In genomic region chr7:140604760-140605159, GRCh38 we compare ENCODE assay signal across 25 cellular contexts. TPM values are rescaled to one million over a fixed set of nuclear protein-coding genes. Genes with fewer than 3 reads are reported as not detected.
DNase-seq lines count a peak whose midpoint lies in the region; ATAC-seq and TF ChIP-seq lines count a peak whose summit lies in the region.
"Had no signal": no experiment of that assay in that cellular context is flagged by ENCODE, and none has a peak within 500 bp of the region (broad histone marks: within the 10 kb centered on the region; RNA-seq: fewer than 3 reads in every experiment).

No MANE protein-coding gene starts in this region.

- no peaks in the 10 kb centered on the region for H3K9me3 ChIP-seq in SJSA1 (replicated peaks)
- H3K9me3 ChIP-seq: BLaER1, heart left ventricle, vagina had no signal

- peaks cover 55% of the 10 kb centered on the region for H3K4me1 ChIP-seq in SJSA1 (replicated peaks)
- H3K4me1 ChIP-seq: BLaER1 had no signal

- DNase-seq in EH (ENCODE audit: low read depth), result peak; percentile 64
- peak; percentile 80 to 93 for DNase-seq in SJSA1 (ENCODE audit: low read depth in 1 of 2, low spot score in 2 of 2)
- DNase-seq in fibroblast of the aortic adventitia (ENCODE audit: low read depth), result peak; percentile 33
- peak; percentile 78 for DNase-seq in renal cortical epithelial cell (ENCODE audit: low read depth)
- DNase-seq in 8988T, result no peak
- DNase-seq in WTC11 (ENCODE audit: low spot score), result no peak
- DNase-seq: activated CD4-positive, alpha-beta T cell treated with anti-CD3 and anti-CD28 coated beads, Interleukin-2, amount 10 ng/mL, durations not matched to agents 24 days and 14 days; activated naive CD4-positive, alpha-beta T cell treated with anti-CD3 and anti-CD28 coated beads, Interleukin-2, amount 50 U/mL, for 16 hours; activated T-cell treated with anti-CD3 and anti-CD28 coated beads for 4 hours; DMS 273 treated with DMSO at 0.1 percent for 48 hours; effector CD4-positive, alpha-beta T cell; heart left ventricle; Kasumi-1; kidney; NCI-H1436 treated with DMSO at 0.1 percent for 48 hours; NCI-H226; posterior cingulate gyrus; SIG-M5; stimulated activated naive CD8-positive, alpha-beta T cell treated with anti-CD3 and anti-CD28 coated beads, Interleukin-15, amount 100 ng/mL, for 72 hours had no signal

- no peak overlapping the region for H3K4me3 Mint-ChIP-seq in WTC11
- H3K4me3 Mint-ChIP-seq: activated CD4-positive, alpha-beta T cell treated with anti-CD3 and anti-CD28 coated beads, Interleukin-2, amount 10 ng/mL, durations not matched to agents 24 days and 14 days; stimulated activated naive CD8-positive, alpha-beta T cell treated with anti-CD3 and anti-CD28 coated beads, Interleukin-15, amount 100 ng/mL, for 72 hours had no signal

- ATAC-seq in GM19467 (IDR thresholded peaks at IDR 0.05; ENCODE audit: unreplicated experiment) (no peak), GM21367 (IDR thresholded peaks at IDR 0.05; ENCODE audit: unreplicated experiment) (no peak), WTC11 (no peak)
- ATAC-seq: heart left ventricle; stimulated activated naive CD8-positive, alpha-beta T cell treated with anti-CD3 and anti-CD28 coated beads, Interleukin-15, amount 100 ng/mL, for 72 hours had no signal

- no peaks in the 10 kb centered on the region; the same call in 1 of the 2 replicates for H3K27me3 Mint-ChIP-seq in WTC11 (ENCODE audit: low read depth)

- POLR2A ChIA-PET in WTC11 (lab: Charles Lee), result no interaction called here

- peaks cover 10% of the 10 kb centered on the region for H3K4me1 Mint-ChIP-seq in WTC11
- H3K4me1 Mint-ChIP-seq: activated CD4-positive, alpha-beta T cell treated with anti-CD3 and anti-CD28 coated beads, Interleukin-2, amount 10 ng/mL, durations not matched to agents 24 days and 14 days; stimulated activated naive CD8-positive, alpha-beta T cell treated with anti-CD3 and anti-CD28 coated beads, Interleukin-15, amount 100 ng/mL, for 72 hours had no signal

- no peak overlapping the region for H3K4me3 ChIP-seq in SJSA1
- no peak overlapping the region for H3K4me3 ChIP-seq in fibroblast of the aortic adventitia (ENCODE audit: low read depth, low read length)
- H3K4me3 ChIP-seq: BLaER1, cardiac muscle cell, heart left ventricle, vagina had no signal

- no peaks in the 10 kb centered on the region for H3K27me3 ChIP-seq in SJSA1 (replicated peaks)
- H3K27me3 ChIP-seq: BLaER1, cardiac muscle cell, heart left ventricle, vagina had no signal

- TF ChIP-seq CTCF in fibroblast of the aortic adventitia (IDR thresholded peaks at IDR 0.05; ENCODE audit: insufficient read depth, low read length) (no peak), WTC11 (IDR thresholded peaks at IDR 0.05) (no peak)

- H3K36me3 ChIP-seq in SJSA1, result peaks cover 4% of the 10 kb centered on the region; the same call in 1 of the 2 replicates
- H3K36me3 ChIP-seq: cardiac muscle cell had no signal

- H3K27ac ChIP-seq in SJSA1, result peak overlapping the region; percentile 98
- H3K27ac ChIP-seq: BLaER1, cardiac muscle cell, vagina had no signal

- H3K9me3 Mint-ChIP-seq in WTC11, result no peaks in the 10 kb centered on the region
- H3K9me3 Mint-ChIP-seq: activated CD4-positive, alpha-beta T cell treated with anti-CD3 and anti-CD28 coated beads, Interleukin-2, amount 10 ng/mL, durations not matched to agents 24 days and 14 days; stimulated activated naive CD8-positive, alpha-beta T cell treated with anti-CD3 and anti-CD28 coated beads, Interleukin-15, amount 100 ng/mL, for 72 hours had no signal

- peaks cover 3% of the 10 kb centered on the region for H3K36me3 Mint-ChIP-seq in WTC11

- H3K27ac Mint-ChIP-seq in WTC11, result no peak overlapping the region
- H3K27ac Mint-ChIP-seq: activated CD4-positive, alpha-beta T cell treated with anti-CD3 and anti-CD28 coated beads, Interleukin-2, amount 10 ng/mL, durations not matched to agents 24 days and 14 days; stimulated activated naive CD8-positive, alpha-beta T cell treated with anti-CD3 and anti-CD28 coated beads, Interleukin-15, amount 100 ng/mL, for 72 hours had no signal

- CTCF ChIA-PET in WTC11 (lab: Charles Lee), result interaction anchor here (1.0 to 1.8 kb wide), 5 partner anchors 9 to 87 kb away, joined by 3 to 6 read pairs (median 4); no protein-coding TSS in a partner anchor

TF ChIP-seq in WTC11, 78 proteins besides CTCF, POLR2A, EP300 and RAD21:
- no peak for TF ChIP-seq ATF3 (CRISPR knock-in tag; conservative IDR thresholded peaks at IDR 0.05)
- no peak for TF ChIP-seq ATF6 (CRISPR knock-in tag; IDR thresholded peaks at IDR 0.05)
- TF ChIP-seq ARID4B (CRISPR knock-in tag; IDR thresholded peaks at IDR 0.05; ENCODE audit: borderline replicate concordance), result no peak

RNA-seq across cellular contexts. Expression of gene DENND2A, which starts 35.9 kb away (rescaled TPM):
- 10.2 and 30.0 TPM in 2 replicates for total RNA-seq in SJSA1 (2014; rRNA removed; shearing (Covaris generic))
- 10.8 and 17.7 TPM in 2 replicates for total RNA-seq in fibroblast of the aortic adventitia (ENCODE audit: low replicate concordance)
- total RNA-seq in renal cortical epithelial cell, result 13.5 and 67.9 TPM in 2 replicates
- total RNA-seq in WTC11 (2021), result 10.0 to 13.6 TPM (median 12.7 TPM) in 3 replicates
- total RNA-seq: activated CD4-positive, alpha-beta T cell treated with anti-CD3 and anti-CD28 coated beads, Interleukin-2, amount 10 ng/mL, durations not matched to agents 24 days and 14 days; mononuclear cell had no signal

Comparison
In these comparisons a context has a peak if more than half of its experiments do, and no peak if none do; other contexts are left out.
1. DNase-seq: peak in EH (single experiment), SJSA1 (2 of 2), fibroblast of the aortic adventitia (single experiment) and renal cortical epithelial cell (single experiment); none in 8988T (single experiment) and WTC11 (single experiment).